In genomic region chr9:122261469-122261881, GRCh38 we compare ENCODE assay signal across 8 cellular contexts. TPM values are rescaled to one million over a fixed set of nuclear protein-coding genes. Genes with fewer than 3 reads are reported as not detected.
DNase-seq lines count a peak whose midpoint lies in the region; ATAC-seq and TF ChIP-seq lines count a peak whose summit lies in the region.

No MANE protein-coding gene starts in this region.

- no peaks in the 10 kb centered on the region for H3K9me3 Mint-ChIP-seq in mesothelial cell of epicardium

- 50% methylated on average over 1 of the region's 1 CpG for WGBS in mammary epithelial cell (ENCODE audit: low coverage, missing lambda C conversion rate)

- H3K4me1 ChIP-seq in mammary epithelial cell (ENCODE audit: insufficient read depth, low read length), result peaks cover 28% of the 10 kb centered on the region

- H3K27me3 Mint-ChIP-seq in mesothelial cell of epicardium (ENCODE audit: low read depth), result no peaks in the 10 kb centered on the region

- peak overlapping the region; percentile 7 for H3K4me2 ChIP-seq in mammary epithelial cell (ENCODE audit: insufficient read depth, low read depth, low read length)

- H3K9ac ChIP-seq in mammary epithelial cell (ENCODE audit: insufficient read depth, low read length), result no peak overlapping the region

- peak; percentile 43 for DNase-seq in AG20443 (ENCODE audit: low spot score)
- DNase-seq in LHCN-M2 (ENCODE audit: low read depth), result peak; percentile 82
- DNase-seq in mammary epithelial cell, result peak; percentile 58
- no peak for DNase-seq in mesothelial cell of epicardium (ENCODE audit: low spot score in 2 of 2, unreplicated experiment in 2 of 2)
- DNase-seq in HEK293T (ENCODE audit: extremely low spot score), result no peak

- POLR2A ChIA-PET in HEK293T (lab: Yijun Ruan, JAX), result no interaction called here

- intact Hi-C loops in mammary epithelial cell (cut with micrococcal nuclease), result no loop called here

- peaks cover 93% of the 10 kb centered on the region for H3K79me2 ChIP-seq in mammary epithelial cell (ENCODE audit: insufficient read depth, low read length)

- peak overlapping the region; percentile 10 for H3K27ac ChIP-seq in mammary epithelial cell (ENCODE audit: insufficient read depth, low read depth, low read length)

- H3K36me3 ChIP-seq in mammary epithelial cell (ENCODE audit: insufficient read depth, low read length), result peaks cover 9% of the 10 kb centered on the region

- no peak overlapping the region for H2AFZ ChIP-seq in mammary epithelial cell (ENCODE audit: low read depth, low read length)

- no peaks in the 10 kb centered on the region for H3K9me3 ChIP-seq in mammary epithelial cell (replicated peaks; ENCODE audit: insufficient read depth, low read length)

- dilution Hi-C loops in mammary epithelial cell (cut with HindIII; ENCODE audit: low sequenced_read_pairs), result no loop called here

- H3K36me3 Mint-ChIP-seq in mesothelial cell of epicardium, result peaks cover 7% of the 10 kb centered on the region

- no peak overlapping the region for H3K4me3 ChIP-seq in mammary epithelial cell (replicated peaks in 1 of 3; ENCODE audit: insufficient read depth in 1 of 3, low read depth in 2 of 3, low read length in 3 of 3)

- peak overlapping the region; percentile 7 for H3K4me3 Mint-ChIP-seq in mesothelial cell of epicardium

- no peaks in the 10 kb centered on the region for H4K20me1 ChIP-seq in mammary epithelial cell (ENCODE audit: insufficient read depth, low read length)

- in situ Hi-C loops in mammary epithelial cell (cut with MboI; ENCODE audit: low sequenced_read_pairs in 2 of 2), result no loop called here

- TF ChIP-seq CTCF in mammary epithelial cell (conservative IDR thresholded peaks at IDR 0.05 in 1 of 2, IDR thresholded peaks at IDR 0.05 in 1 of 2; ENCODE audit: extremely low read depth in 1 of 2, insufficient read depth in 1 of 2, low read depth in 1 of 2, low read length in 2 of 2), result no peak
- no peak for TF ChIP-seq CTCF in mesothelial cell of epicardium (IDR thresholded peaks at IDR 0.05; ENCODE audit: unreplicated experiment)

- no TSS peak for BruUV-seq in mammary epithelial cell (replicated peaks; lab: Mats Ljungman, UMichigan)

- ATAC-seq in GM21423 (IDR thresholded peaks at IDR 0.05; ENCODE audit: unreplicated experiment), result no peak
- ATAC-seq in HG03378 (IDR thresholded peaks at IDR 0.05; ENCODE audit: unreplicated experiment), result no peak
- no peak for ATAC-seq in GM19455 (IDR thresholded peaks at IDR 0.05; ENCODE audit: unreplicated experiment)

- H3K27me3 ChIP-seq in mammary epithelial cell (ENCODE audit: insufficient read depth, low read length), result no peaks in the 10 kb centered on the region

- peaks cover 29% of the 10 kb centered on the region for H3K4me1 Mint-ChIP-seq in mesothelial cell of epicardium

- H3K27ac Mint-ChIP-seq in mesothelial cell of epicardium, result no peak overlapping the region

- CTCF ChIA-PET in mammary epithelial cell (lab: Charles Lee; ENCODE audit: low non-redundant PET), result no interaction called here
- CTCF ChIA-PET in HEK293T (lab: Yijun Ruan, JAX), result no interaction called here

TF ChIP-seq in HEK293T, 16 proteins besides CTCF, POLR2A, EP300 and RAD21:
- TF ChIP-seq FOXM1 (IDR thresholded peaks at IDR 0.05; ENCODE audit: borderline replicate concordance), result no peak
- TF ChIP-seq PKNOX1 (IDR thresholded peaks at IDR 0.05), result no peak

RNA-seq across cellular contexts. Expression of gene RBM18, which starts 3.2 kb away (rescaled TPM):
- total RNA-seq in LHCN-M2 (2014; rRNA removed), result 15.3 and 16.1 TPM in 2 replicates
- 16.3 TPM for polyA plus RNA-seq in LHCN-M2 (2012)
- 10 to 100 TPM; 14.3 to 39.7 TPM for total RNA-seq in mammary epithelial cell
- 22.6 TPM for polyA plus RNA-seq in mammary epithelial cell
- 22.0 TPM for polyA minus RNA-seq in mammary epithelial cell
- total RNA-seq in mesothelial cell of epicardium, result 16.7 to 22.1 TPM (median 20.5 TPM) in 3 replicates

RNA-seq across cellular contexts. Expression of gene MRRF, which starts 3.2 kb away (rescaled TPM):
- total RNA-seq in LHCN-M2 (2014; rRNA removed) (46.6 and 51.6 TPM in 2 replicates), mammary epithelial cell (10 to 100 TPM; 43.0 to 52.0 TPM), mesothelial cell of epicardium (38.7 to 39.9 TPM (median 39.2 TPM) in 3 replicates)
- 25.3 TPM for polyA plus RNA-seq in LHCN-M2 (2012)
- 65.8 TPM for polyA plus RNA-seq in mammary epithelial cell
- 33.9 TPM for polyA minus RNA-seq in mammary epithelial cell

RNA-seq across cellular contexts. Expression of gene LHX6, which starts 32.7 kb away (rescaled TPM):
- total RNA-seq in LHCN-M2 (2014; rRNA removed), result 0.06 TPM in 1 of 2 replicates, not detected in the other
- polyA plus RNA-seq in LHCN-M2 (2012), result 0.15 TPM
- total RNA-seq in mammary epithelial cell, result 10 to 100 TPM in 1 of 2 donors, 1 to 10 TPM in 1; 4.5 to 22.3 TPM
- polyA plus RNA-seq in mammary epithelial cell, result 3.0 TPM
- 0.83 TPM for polyA minus RNA-seq in mammary epithelial cell
- total RNA-seq in mesothelial cell of epicardium, result 0.09 TPM in 1 of 3 replicates, not detected in the others

Comparison
In these comparisons a context has a peak if more than half of its experiments do, and no peak if none do; other contexts are left out.
1. DNase-seq: peak in AG20443 (single experiment), LHCN-M2 (single experiment) and mammary epithelial cell (single experiment); none in mesothelial cell of epicardium (0 of 2) and HEK293T (single experiment).